12 cellular contexts compared by ENCODE assay signal in genomic region chr20:48933017-48933766, GRCh38. TPM values are rescaled to one million over a fixed set of nuclear protein-coding genes. Genes with fewer than 3 reads are reported as not detected.
DNase-seq lines count a peak whose midpoint lies in the region; ATAC-seq, FAIRE-seq and TF ChIP-seq lines count a peak whose summit lies in the region.
"Had no signal": no experiment of that assay in that cellular context is flagged by ENCODE, and none has a peak within 500 bp of the region (broad histone marks: within the 10 kb centered on the region; RNA-seq: fewer than 3 reads in every experiment).

No MANE protein-coding gene starts in this region.

- H3K27ac ChIP-seq in A549 (no peak overlapping the region), WERI-Rb-1 (peak overlapping the region; percentile 3; the same call in 1 of the 2 replicates), HepG2 (ENCODE audit: extremely low read length, insufficient read depth, low read length) (peak overlapping the region; percentile 39)
- H3K27ac ChIP-seq: esophagus muscularis mucosa had no signal

- no peak for TF ChIP-seq POLR2A in A549 (IDR thresholded peaks at IDR 0.05; ENCODE audit: low read length)
- 0 out of 4 replicates have a peak, but pooled peaks of 1 of the 2 experiments have one; percentile 20 for TF ChIP-seq POLR2A in HepG2 (IDR thresholded peaks at IDR 0.05; ENCODE audit: insufficient read depth in 1 of 2, low read depth in 2 of 2, low read length in 2 of 2)

- in situ Hi-C loops in HepG2 (cut with HindIII; ENCODE audit: extremely low pct_ligation_motif_present, low pct_unique_long_range_greater_than_20kb), result no loop called here

- ATAC-seq in A549 (peak; percentile 39 to 45; a peak in 4 of 6 replicates), HepG2 (peak; percentile 9)
- ATAC-seq: activated CD8-positive, alpha-beta memory T cell treated with anti-CD3 and anti-CD28 coated beads, Interleukin-2, amount 10 ng/mL, durations not matched to agents 7 days and 5 days had no signal

- POLR2A ChIA-PET in A549 (lab: Yijun Ruan, JAX), result no interaction called here
- POLR2A ChIA-PET in HepG2 (lab: Yijun Ruan, JAX), result interaction anchor here (3.5 kb wide), 1 partner anchor 10 kb away, joined by 30 read pairs; the partner anchor contains the start of gene ARFGEF2

- H3K27me3 ChIP-seq in WERI-Rb-1 (ENCODE audit: insufficient read depth, low read depth, severe bottlenecking) (no peaks in the 10 kb centered on the region), HepG2 (ENCODE audit: control insufficient read depth in 1 of 2, insufficient read depth in 2 of 2, low read length in 2 of 2) (no peaks in the 10 kb centered on the region)
- H3K27me3 ChIP-seq: esophagus muscularis mucosa had no signal

- FAIRE-seq in A549 (lab: Jason Lieb, UNC) (no peak), HepG2 (lab: Jason Lieb, UNC) (no peak)
- FAIRE-seq: islet of Langerhans had no signal

- intact Hi-C loops in HepG2 (cut with micrococcal nuclease; ENCODE audit: unreplicated experiment), result no loop called here

- CTCF ChIA-PET in A549 (lab: Yijun Ruan, JAX) (interaction anchor here (3.6 kb wide), 1 partner anchor 276 kb away, joined by 8 read pairs; no protein-coding TSS in a partner anchor), HepG2 (lab: Yijun Ruan, JAX; ENCODE audit: low intra/inter-chr PET ratio, low total read pairs) (no interaction called here)

- H3K9ac ChIP-seq in HepG2 (ENCODE audit: insufficient read depth, low read depth, low read length), result no peak overlapping the region

- H3K4me3 ChIP-seq in A549 (no peak overlapping the region), WERI-Rb-1 (ENCODE audit: low read depth, low read length) (no peak overlapping the region), HepG2 (replicated peaks in 1 of 3; ENCODE audit: insufficient read depth in 1 of 3, low read depth in 2 of 3, low read length in 3 of 3) (no peak overlapping the region), foreskin fibroblast (ENCODE audit: low read depth in 1 of 2, low read length in 2 of 2) (no peak overlapping the region)
- H3K4me3 ChIP-seq: esophagus muscularis mucosa had no signal

- H3K4me1 ChIP-seq in A549 (no peaks in the 10 kb centered on the region), HepG2 (ENCODE audit: insufficient read depth, low read length) (peaks cover 79% of the 10 kb centered on the region)

- H3K36me3 ChIP-seq in WERI-Rb-1 (no peaks in the 10 kb centered on the region; the same call in 1 of the 2 replicates), HepG2 (replicated peaks in 1 of 2; ENCODE audit: control insufficient read depth in 1 of 2, insufficient read depth in 2 of 2, low read length in 2 of 2) (peaks cover 0 to 3% of the 10 kb centered on the region in 2 experiments; a peak in 3 of 5 replicates)

- TF ChIP-seq CTCF in A549 (IDR thresholded peaks at IDR 0.05) (no peak), WERI-Rb-1 (IDR thresholded peaks at IDR 0.05; ENCODE audit: low read depth, low read length) (0 out of 2 replicates have a peak, but pooled peaks have one; percentile 21), HepG2 (CRISPR knock-in tag; IDR thresholded peaks at IDR 0.05) (no peak), foreskin fibroblast (IDR thresholded peaks at IDR 0.05; ENCODE audit: low read depth, low read length) (no peak)

- WGBS in A549 (ENCODE audit: missing lambda C conversion rate), result 90% methylated on average over 15 of the region's 15 CpGs
- WGBS in HepG2 (ENCODE audit: low lambda C conversion rate), result 98% methylated on average over 15 of the region's 15 CpGs

- TF ChIP-seq EP300 in A549 (IDR thresholded peaks at IDR 0.05) (no peak), HepG2 (IDR thresholded peaks at IDR 0.05; ENCODE audit: low read depth in 2 of 2, low read length in 2 of 2) (no peak), HepG2 (CRISPR knock-in tag; IDR thresholded peaks at IDR 0.05; ENCODE audit: borderline replicate concordance) (no peak)

- BruUV-seq in HepG2 (replicated peaks; lab: Mats Ljungman, UMichigan), result TSS peak; percentile 3

- no peaks in the 10 kb centered on the region for H3K9me3 ChIP-seq in A549
- H3K9me3 ChIP-seq in WERI-Rb-1 (ENCODE audit: severe bottlenecking), result peaks cover 3% of the 10 kb centered on the region
- H3K9me3 ChIP-seq in HepG2 (ENCODE audit: low read length), result no peaks in the 10 kb centered on the region
- H3K9me3 ChIP-seq: esophagus muscularis mucosa had no signal

- DNase-seq in A549 (ENCODE audit: low read depth in 1 of 2, low spot score in 1 of 2), result no peak
- DNase-seq in NCI-H128 (lab: John Stamatoyannopoulos, UW; ENCODE audit: unreplicated experiment), result peak; percentile 51
- peak; percentile 31 for DNase-seq in WERI-Rb-1
- no peak for DNase-seq in HepG2 (ENCODE audit: low spot score)
- DNase-seq in C1 segment of cervical spinal cord (lab: John Stamatoyannopoulos, UW), result no peak
- no peak for DNase-seq in NCI-H446 treated with DMSO at 0.1 percent for 48 hours (lab: John Stamatoyannopoulos, UW)
- no peak for DNase-seq in foreskin fibroblast
- no peak for DNase-seq in midbrain (lab: John Stamatoyannopoulos, UW)
- DNase-seq: activated CD8-positive, alpha-beta memory T cell treated with anti-CD3 and anti-CD28 coated beads, Interleukin-2, amount 10 ng/mL, durations not matched to agents 7 days and 5 days; occipital lobe had no signal

- H2AFZ ChIP-seq in HepG2 (ENCODE audit: low read length), result no peak overlapping the region

- TF ChIP-seq RAD21 in A549 (conservative IDR thresholded peaks at IDR 0.05 in 1 of 2, IDR thresholded peaks at IDR 0.05 in 1 of 2) (no peak), HepG2 (CRISPR knock-in tag; IDR thresholded peaks at IDR 0.05) (no peak)

- H4K20me1 ChIP-seq in HepG2 (ENCODE audit: insufficient read depth, low read length), result peaks cover 72% of the 10 kb centered on the region

- H3K4me2 ChIP-seq in A549, result no peak overlapping the region
- H3K4me2 ChIP-seq in HepG2 (ENCODE audit: low read depth, low read length), result no peak overlapping the region

- H3K79me2 ChIP-seq in HepG2 (ENCODE audit: insufficient read depth, low read length), result peaks cover 72% of the 10 kb centered on the region

TF ChIP-seq in A549, 52 proteins besides CTCF, POLR2A, EP300 and RAD21 (continues in another document):
- TF ChIP-seq ZNF302 (CRISPR knock-in tag; IDR thresholded peaks at IDR 0.05) (no peak), HOXB5 (CRISPR knock-in tag; IDR thresholded peaks at IDR 0.05) (no peak), BCL3 (IDR thresholded peaks at IDR 0.05) (no peak)

TF ChIP-seq in HepG2, 621 proteins besides CTCF, POLR2A, EP300 and RAD21 (continues in another document):
- TF ChIP-seq, protein P1, sequence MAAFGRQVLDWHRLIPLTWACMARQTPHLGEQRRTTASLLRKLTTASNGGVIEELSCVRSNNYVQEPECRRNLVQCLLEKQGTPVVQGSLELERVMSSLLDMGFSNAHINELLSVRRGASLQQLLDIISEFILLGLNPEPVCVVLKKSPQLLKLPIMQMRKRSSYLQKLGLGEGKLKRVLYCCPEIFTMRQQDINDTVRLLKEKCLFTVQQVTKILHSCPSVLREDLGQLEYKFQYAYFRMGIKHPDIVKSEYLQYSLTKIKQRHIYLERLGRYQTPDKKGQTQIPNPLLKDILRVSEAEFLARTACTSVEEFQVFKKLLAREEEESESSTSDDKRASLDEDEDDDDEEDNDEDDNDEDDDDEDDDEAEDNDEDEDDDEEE (CRISPR knock-in tag; IDR thresholded peaks at IDR 0.05), result peak; percentile 44; the same call in 1 of the 2 replicates
- 0 out of 2 replicates have a peak, but pooled peaks have one; percentile 79 for TF ChIP-seq SSRP1 (CRISPR knock-in tag; IDR thresholded peaks at IDR 0.05)
- TF ChIP-seq, protein P2, sequence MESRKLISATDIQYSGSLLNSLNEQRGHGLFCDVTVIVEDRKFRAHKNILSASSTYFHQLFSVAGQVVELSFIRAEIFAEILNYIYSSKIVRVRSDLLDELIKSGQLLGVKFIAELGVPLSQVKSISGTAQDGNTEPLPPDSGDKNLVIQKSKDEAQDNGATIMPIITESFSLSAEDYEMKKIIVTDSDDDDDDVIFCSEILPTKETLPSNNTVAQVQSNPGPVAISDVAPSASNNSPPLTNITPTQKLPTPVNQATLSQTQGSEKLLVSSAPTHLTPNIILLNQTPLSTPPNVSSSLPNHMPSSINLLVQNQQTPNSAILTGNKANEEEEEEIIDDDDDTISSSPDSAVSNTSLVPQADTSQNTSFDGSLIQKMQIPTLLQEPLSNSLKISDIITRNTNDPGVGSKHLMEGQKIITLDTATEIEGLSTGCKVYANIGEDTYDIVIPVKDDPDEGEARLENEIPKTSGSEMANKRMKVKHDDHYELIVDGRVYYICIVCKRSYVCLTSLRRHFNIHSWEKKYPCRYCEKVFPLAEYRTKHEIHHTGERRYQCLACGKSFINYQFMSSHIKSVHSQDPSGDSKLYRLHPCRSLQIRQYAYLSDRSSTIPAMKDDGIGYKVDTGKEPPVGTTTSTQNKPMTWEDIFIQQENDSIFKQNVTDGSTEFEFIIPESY (CRISPR knock-in tag; IDR thresholded peaks at IDR 0.05), result peak; percentile 62

RNA-seq across cellular contexts. Expression of gene ARFGEF2, which starts 11.7 kb away (rescaled TPM):
- polyA plus RNA-seq in A549 (2011; rRNA removed) (24.3 and 27.8 TPM in 2 replicates), A549 (2017; fragmentation: RNase III; extraction: RNeasy Plus Mini Kit Qiagen cat#74134 plus additional on column Dnase treatment) (11.9 to 13.6 TPM (median 12.3 TPM) in 3 replicates), HepG2 (2011; rRNA removed) (44.0 and 44.6 TPM in 2 replicates)
- polyA plus RNA-seq in A549 (2012; cell fraction: cytosol; rRNA removed), result 5.5 and 7.3 TPM in 2 replicates
- polyA plus RNA-seq in A549 (2012; cell fraction: nucleus; rRNA removed), result 6.3 and 9.9 TPM in 2 replicates
- polyA minus RNA-seq in A549 (2011; rRNA and poly(A)+ RNA removed), result 46.3 and 49.3 TPM in 2 replicates
- total RNA-seq in HepG2 (2016; rRNA removed; fragmentation: Illumina TruSeq; extraction: Trizol), result 60.8 and 89.4 TPM in 2 replicates
- total RNA-seq in HepG2 (2016; cell fraction: cytosol; rRNA removed; fragmentation: Illumina TruSeq; extraction: Trizol; ENCODE audit: low read depth), result 12.9 and 14.8 TPM in 2 replicates
- 57.7 and 87.7 TPM in 2 replicates for total RNA-seq in HepG2 (2016; cell fraction: insoluble cytoplasmic fraction; rRNA removed; fragmentation: Illumina TruSeq; extraction: Trizol)
- 22.8 and 23.2 TPM in 2 replicates for total RNA-seq in HepG2 (2016; cell fraction: membrane; rRNA removed; fragmentation: Illumina TruSeq; extraction: Trizol)
- 61.8 and 69.9 TPM in 2 replicates for total RNA-seq in HepG2 (2016; cell fraction: nucleus; rRNA removed; fragmentation: Illumina TruSeq; extraction: Trizol)
- polyA plus RNA-seq in HepG2 (2011; cell fraction: cytosol; rRNA removed), result 26.6 and 34.6 TPM in 2 replicates
- polyA plus RNA-seq in HepG2 (2011; cell fraction: nucleus; rRNA removed), result 49.9 and 56.4 TPM in 2 replicates
- 42.2 and 43.8 TPM in 2 replicates for polyA plus RNA-seq in HepG2 (2012)
- 1.1 TPM in 2 replicates for polyA plus RNA-seq in HepG2 (2016; cell fraction: cytosol; fragmentation: Illumina TruSeq; extraction: Trizol; ENCODE audit: low read depth)
- polyA plus RNA-seq in HepG2 (2016; cell fraction: insoluble cytoplasmic fraction; fragmentation: Illumina TruSeq; extraction: Trizol; ENCODE audit: low read depth), result 38.0 and 39.6 TPM in 2 replicates
- 3.0 and 3.5 TPM in 2 replicates for polyA plus RNA-seq in HepG2 (2016; cell fraction: membrane; fragmentation: Illumina TruSeq; extraction: Trizol; ENCODE audit: low read depth)
- 60.6 and 68.6 TPM in 2 replicates for polyA plus RNA-seq in HepG2 (2016; cell fraction: nucleus; fragmentation: Illumina TruSeq; extraction: Trizol; ENCODE audit: insufficient read depth, low read depth)
- polyA minus RNA-seq in HepG2 (2011; rRNA and poly(A)+ RNA removed; ENCODE audit: low replicate concordance), result 69.3 and 130 TPM in 2 replicates
- polyA minus RNA-seq in HepG2 (2011; cell fraction: cytosol; rRNA and poly(A)+ RNA removed), result 69.6 and 83.1 TPM in 2 replicates
- 96.2 and 117 TPM in 2 replicates for polyA minus RNA-seq in HepG2 (2011; cell fraction: nucleus; rRNA and poly(A)+ RNA removed)

Comparison
In these comparisons a context has a peak if more than half of its experiments do, and no peak if none do; other contexts are left out.
1. DNase-seq: peak in NCI-H128 (single experiment) and WERI-Rb-1 (single experiment); none in A549 (0 of 2), HepG2 (single experiment), C1 segment of cervical spinal cord (0 of 14), NCI-H446 treated with DMSO at 0.1 percent for 48 hours (single experiment), foreskin fibroblast (0 of 2) and midbrain (single experiment).
2. H3K27ac ChIP-seq: peak in WERI-Rb-1 (single experiment) and HepG2 (single experiment); none in A549 (0 of 2).